ENCODE assay signal across 22 cellular contexts in genomic region chr17:71392715-71393567, GRCh38.
A peak's percentile ranks its signal among the peaks of the same experiment; 100 is the strongest.
DNase-seq lines count a peak whose midpoint lies in the region; ATAC-seq and TF ChIP-seq lines count a peak whose summit lies in the region.
"Had no signal": no experiment of that assay in that cellular context is flagged by ENCODE, and none has a peak within 500 bp of the region (broad histone marks: within the 10 kb centered on the region; RNA-seq: fewer than 3 reads in every experiment).

No MANE protein-coding gene starts in this region.

- WGBS in mammary epithelial cell (ENCODE audit: low coverage, missing lambda C conversion rate), result 88% methylated on average over 4 of the region's 4 CpGs

- peaks cover 11% of the 10 kb centered on the region for H3K4me1 ChIP-seq in mammary epithelial cell (ENCODE audit: insufficient read depth, low read length)
- H3K4me1 ChIP-seq: neural progenitor cell, SJCRH30 had no signal

- no peaks in the 10 kb centered on the region for H4K20me1 ChIP-seq in mammary epithelial cell (ENCODE audit: insufficient read depth, low read length)

- H3K27me3 ChIP-seq in mammary epithelial cell (ENCODE audit: insufficient read depth, low read length), result no peaks in the 10 kb centered on the region
- H3K27me3 ChIP-seq: neural progenitor cell, SJCRH30 had no signal

- in situ Hi-C loops in mammary epithelial cell (cut with MboI; ENCODE audit: low sequenced_read_pairs in 2 of 2), result no loop called here

- ATAC-seq in GM18907 (IDR thresholded peaks at IDR 0.05; ENCODE audit: unreplicated experiment), result no peak
- ATAC-seq in GM21447 (IDR thresholded peaks at IDR 0.05; ENCODE audit: unreplicated experiment), result no peak
- ATAC-seq: GM12878; stimulated activated memory B cell treated with anti-CD40 and anti-IgM and Interleukin-4, amounts not matched to agents 10 μg/mL and 1 μg/mL and 100 μg/mL, for 72 hours; T-helper 17 cell had no signal

- peak overlapping the region; percentile 0 for H3K4me2 ChIP-seq in mammary epithelial cell (ENCODE audit: insufficient read depth, low read depth, low read length)
- H3K4me2 ChIP-seq: neural progenitor cell had no signal

- H2AFZ ChIP-seq in mammary epithelial cell (ENCODE audit: low read depth, low read length), result no peak overlapping the region
- H2AFZ ChIP-seq: neural progenitor cell had no signal

- intact Hi-C loops in mammary epithelial cell (cut with micrococcal nuclease), result no loop called here

- no peaks in the 10 kb centered on the region for H3K79me2 ChIP-seq in mammary epithelial cell (ENCODE audit: insufficient read depth, low read length)

- no peak overlapping the region for H3K9ac ChIP-seq in mammary epithelial cell (ENCODE audit: insufficient read depth, low read length)
- H3K9ac ChIP-seq: neural progenitor cell had no signal

- H3K36me3 ChIP-seq in mammary epithelial cell (ENCODE audit: insufficient read depth, low read length), result no peaks in the 10 kb centered on the region
- H3K36me3 ChIP-seq: neural progenitor cell, SJCRH30, thoracic aorta had no signal

- no peak for TF ChIP-seq CTCF in mammary epithelial cell (conservative IDR thresholded peaks at IDR 0.05 in 1 of 2, IDR thresholded peaks at IDR 0.05 in 1 of 2; ENCODE audit: extremely low read depth in 1 of 2, insufficient read depth in 1 of 2, low read depth in 1 of 2, low read length in 2 of 2)

- H3K27ac ChIP-seq in mammary epithelial cell (ENCODE audit: insufficient read depth, low read depth, low read length), result no peak overlapping the region
- H3K27ac ChIP-seq: HL-60, neural progenitor cell, SJCRH30, thoracic aorta had no signal

- H3K4me3 ChIP-seq in mammary epithelial cell (replicated peaks in 1 of 3; ENCODE audit: insufficient read depth in 1 of 3, low read depth in 2 of 3, low read length in 3 of 3), result no peak overlapping the region
- H3K4me3 ChIP-seq: GM12878, neural progenitor cell, SJCRH30, thoracic aorta had no signal

- dilution Hi-C loops in mammary epithelial cell (cut with HindIII; ENCODE audit: low sequenced_read_pairs), result no loop called here

- no TSS peak for BruUV-seq in mammary epithelial cell (replicated peaks; lab: Mats Ljungman, UMichigan)

- DNase-seq in AG20443 (ENCODE audit: low spot score), result peak; percentile 44
- peak; percentile 13 for DNase-seq in LHCN-M2 (ENCODE audit: low read depth)
- DNase-seq in mammary epithelial cell, result peak; percentile 30
- peak; percentile 71 for DNase-seq in iris pigment epithelial cell (ENCODE audit: low read depth)
- DNase-seq in RKO (ENCODE audit: low spot score), result no peak
- no peak for DNase-seq in activated T-cell treated with anti-CD3 and anti-CD28 coated beads, Interleukin-2, amount 50 U/mL, for 48 hours
- DNase-seq: activated CD4-positive, alpha-beta T cell treated with anti-CD3 and anti-CD28 coated beads, Interleukin-2, amount 50 U/mL, for 1 hour; CD4-positive, alpha-beta memory T cell; GF-D8; immature natural killer cell; NCI-H187; NCI-H82; OCI-M1; SJCRH30; T-helper 17 cell had no signal

- CTCF ChIA-PET in mammary epithelial cell (lab: Charles Lee; ENCODE audit: low non-redundant PET), result no interaction called here

- no peaks in the 10 kb centered on the region for H3K9me3 ChIP-seq in mammary epithelial cell (replicated peaks; ENCODE audit: insufficient read depth, low read length)
- H3K9me3 ChIP-seq: SJCRH30, thoracic aorta had no signal

Comparison
In these comparisons a context has a peak if more than half of its experiments do, and no peak if none do; other contexts are left out.
1. DNase-seq: peak in AG20443 (single experiment), LHCN-M2 (single experiment), mammary epithelial cell (single experiment) and iris pigment epithelial cell (single experiment); none in RKO (single experiment) and activated T-cell treated with anti-CD3 and anti-CD28 coated beads, Interleukin-2, amount 50 U/mL, for 48 hours (0 of 2).